In genomic region chr19:3420909-3421619, GRCh38 we compare ENCODE assay signal across 1 cellular context.
TF ChIP-seq lines count a peak whose summit lies in the region.

No MANE protein-coding gene starts in this region.

TF ChIP-seq in HepG2, 621 proteins besides CTCF, POLR2A, EP300 and RAD21 (continued from another document):
- TF ChIP-seq HNRNPL (IDR thresholded peaks at IDR 0.05; ENCODE audit: low read depth, low read length) (peak; percentile 49; the same call in 1 of the 2 replicates), ZMYM3 (CRISPR knock-in tag; IDR thresholded peaks at IDR 0.05) (peak; percentile 35; the same call in 1 of the 2 replicates), ZNF629 (CRISPR knock-in tag; conservative IDR thresholded peaks at IDR 0.05) (peak; percentile 91), RFX5 (IDR thresholded peaks at IDR 0.05; ENCODE audit: low read depth, low read length) (no peak), ADNP (CRISPR knock-in tag; IDR thresholded peaks at IDR 0.05) (0 out of 2 replicates have a peak, but pooled peaks have one; percentile 55)
